Comparison of ENCODE assay signal across 8 cellular contexts in genomic region chr1:178536844-178537371, GRCh38. TPM values are rescaled to one million over a fixed set of nuclear protein-coding genes. Genes with fewer than 3 reads are reported as not detected.
DNase-seq lines count a peak whose midpoint lies in the region; ATAC-seq, FAIRE-seq and TF ChIP-seq lines count a peak whose summit lies in the region.

No MANE protein-coding gene starts in this region.

- DNase-seq in HCT116 (ENCODE audit: low read depth, low spot score) (peak; percentile 93), K562 (ENCODE audit: extremely low read depth in 1 of 4, low spot score in 3 of 4) (no peak), iris pigment epithelial cell (ENCODE audit: low read depth) (peak; percentile 99), spleen (peak; percentile 42), NCI-H2227 treated with DMSO at 0.1 percent for 48 hours (lab: John Stamatoyannopoulos, UW) (no peak), SKM-1 (lab: John Stamatoyannopoulos, UW; ENCODE audit: unreplicated experiment) (no peak), NCI-H2196 (lab: John Stamatoyannopoulos, UW; ENCODE audit: unreplicated experiment) (no peak)
- DNase-seq in effector memory CD4-positive, alpha-beta T cell, result no peak

- POLR2A ChIA-PET in HCT116 (lab: Charles Lee) (interaction anchor here (0.5 to 0.8 kb wide), 2 partner anchors 371 to 481 kb away, joined by 3 to 5 read pairs; no protein-coding TSS in a partner anchor), K562 (lab: Yijun Ruan, JAX) (interaction anchor here (0.6 to 0.9 kb wide), 5 partner anchors 9 to 1278 kb away, joined by 3 to 4 read pairs (median 3); no protein-coding TSS in a partner anchor)

- no peak for TF ChIP-seq EP300 in K562 (IDR thresholded peaks at IDR 0.05; ENCODE audit: low read length)

- H3K79me2 ChIP-seq in HCT116 (ENCODE audit: insufficient read depth, low read length) (no peaks in the 10 kb centered on the region), K562 (ENCODE audit: control insufficient read depth, insufficient read depth, low read length) (no peaks in the 10 kb centered on the region)

- H3K36me3 ChIP-seq in HCT116 (ENCODE audit: control insufficient read depth in 1 of 2, insufficient read depth in 2 of 2, low read length in 2 of 2) (no peaks in the 10 kb centered on the region), K562 (ENCODE audit: control insufficient read depth, insufficient read depth, low read length) (no peaks in the 10 kb centered on the region), spleen (no peaks in the 10 kb centered on the region)
- H3K36me3 ChIP-seq in effector memory CD4-positive, alpha-beta T cell (ENCODE audit: control insufficient read depth, insufficient read depth, low read length), result no peaks in the 10 kb centered on the region

- BruUV-seq in HCT116 (replicated peaks; lab: Mats Ljungman, UMichigan), result no TSS peak
- BruUV-seq in K562 (replicated peaks; lab: Mats Ljungman, UMichigan), result no TSS peak

- CTCF ChIA-PET in HCT116 (lab: Charles Lee), result interaction anchor here (1.0 to 5.8 kb wide), 5 partner anchors 35 to 481 kb away, joined by 3 to 42 read pairs (median 6); no protein-coding TSS in a partner anchor
- CTCF ChIA-PET in K562 (lab: Yijun Ruan, JAX; ENCODE audit: low intra/inter-chr PET ratio), result no interaction called here

- peak; percentile 86 for ATAC-seq in HCT116
- no peak for ATAC-seq in K562

- TF ChIP-seq POLR2A in HCT116 (IDR thresholded peaks at IDR 0.05; ENCODE audit: borderline replicate concordance, extremely low read depth, insufficient read depth, insufficient read length), result no peak
- no peak for TF ChIP-seq POLR2A in K562 (conservative IDR thresholded peaks at IDR 0.05)
- no peak for TF ChIP-seq POLR2A in spleen (IDR thresholded peaks at IDR 0.05)

- H3K27me3 ChIP-seq in HCT116 (ENCODE audit: insufficient read depth, low read length) (no peaks in the 10 kb centered on the region), K562 (ENCODE audit: control insufficient read depth in 2 of 2, insufficient read depth in 2 of 2, low read length in 2 of 2) (peaks cover 23 to 59% of the 10 kb centered on the region in 2 experiments), spleen (replicated peaks in 1 of 7) (peaks cover 0 to under 1% (median 0%) of the 10 kb centered on the region in 7 donors)
- H3K27me3 ChIP-seq in effector memory CD4-positive, alpha-beta T cell (replicated peaks; ENCODE audit: control insufficient read depth, insufficient read depth, low read length, poor library complexity, severe bottlenecking), result no peaks in the 10 kb centered on the region

- intact Hi-C loops in HCT116 (cut with micrococcal nuclease), result loop anchor here (10.0 kb wide), 2 partner anchors 698 to 1058 kb away; partner anchors contain the start of gene TDRD5
- intact Hi-C loops in K562 (cut with micrococcal nuclease), result no loop called here
- intact Hi-C loops in spleen (cut with DNase I; ENCODE audit: low total_unique reads), result loop anchor here (10.0 kb wide), 1 partner anchor 838 kb away; no protein-coding TSS in a partner anchor

- H3K9me3 ChIP-seq in HCT116 (ENCODE audit: control insufficient read depth in 1 of 2, insufficient read depth in 1 of 2, low read depth in 1 of 2, low read length in 2 of 2), result no peaks in the 10 kb centered on the region
- no peaks in the 10 kb centered on the region for H3K9me3 ChIP-seq in K562 (replicated peaks; ENCODE audit: control insufficient read depth, insufficient read depth, low read depth, low read length)
- no peaks in the 10 kb centered on the region for H3K9me3 ChIP-seq in spleen
- no peaks in the 10 kb centered on the region for H3K9me3 ChIP-seq in effector memory CD4-positive, alpha-beta T cell (ENCODE audit: control insufficient read depth, low read length)

- H4K20me1 ChIP-seq in HCT116 (ENCODE audit: insufficient read depth) (no peaks in the 10 kb centered on the region), K562 (replicated peaks; ENCODE audit: control insufficient read depth, insufficient read depth, low read length) (no peaks in the 10 kb centered on the region; the same call in 1 of the 2 replicates)

- H2AFZ ChIP-seq in HCT116 (ENCODE audit: low read depth, low read length, poor library complexity, severe bottlenecking), result peak overlapping the region; percentile 81
- H2AFZ ChIP-seq in K562 (ENCODE audit: low read depth, low read length), result no peak overlapping the region

- WGBS in K562 (ENCODE audit: insufficient coverage, low coverage, missing lambda C conversion rate), result 2% methylated on average over 7 of the region's 7 CpGs
- WGBS in spleen, 5 donors, result 62 to 92% (median 84%) methylated on average over 7 of the region's 7 CpGs

- peak overlapping the region; percentile 69 for H3K4me2 ChIP-seq in HCT116 (ENCODE audit: low read length)
- no peak overlapping the region for H3K4me2 ChIP-seq in K562 (ENCODE audit: insufficient read depth, low read length)

- peak overlapping the region; percentile 59 for H3K27ac ChIP-seq in HCT116 (ENCODE audit: low read depth, low read length)
- no peak overlapping the region for H3K27ac ChIP-seq in K562 (ENCODE audit: extremely low read depth, low read depth, low read length)
- H3K27ac ChIP-seq in spleen, result no peak overlapping the region
- no peak overlapping the region for H3K27ac ChIP-seq in effector memory CD4-positive, alpha-beta T cell (ENCODE audit: insufficient read depth, low read length, poor library complexity, severe bottlenecking)

- in situ Hi-C loops in K562 (cut with MboI), result loop anchor here (10.0 to 25.0 kb wide), 2 partner anchors 468 to 825 kb away; partner anchors contain the start of gene AXDND1

- no peaks in the 10 kb centered on the region for H3K9me2 ChIP-seq in HCT116 (ENCODE audit: insufficient read depth)

- RAD21 ChIA-PET in HCT116 (lab: Charles Lee; ENCODE audit: low non-redundant PET in 1 of 2, low total read pairs in 2 of 2, uncharacterized antibody in 2 of 2, unreplicated experiment in 2 of 2), result no interaction called here

- TF ChIP-seq CTCF in HCT116 (IDR thresholded peaks at IDR 0.05 in 2 of 3, conservative IDR thresholded peaks at IDR 0.05 in 1 of 3; ENCODE audit: borderline replicate concordance in 1 of 3, insufficient read depth in 1 of 3, low read depth in 2 of 3, low read length in 2 of 3), result no peak
- no peak for TF ChIP-seq CTCF in K562 (IDR thresholded peaks at IDR 0.05 in 2 of 3, conservative IDR thresholded peaks at IDR 0.05 in 1 of 3; ENCODE audit: insufficient read depth in 2 of 3, low read depth in 1 of 3, low read length in 3 of 3)
- no peak for TF ChIP-seq CTCF in spleen (IDR thresholded peaks at IDR 0.05 in 8 of 11, conservative IDR thresholded peaks at IDR 0.05 in 3 of 11)

- H3K4me1 ChIP-seq in HCT116 (ENCODE audit: control insufficient read depth in 1 of 2, insufficient read depth in 2 of 2, low read length in 2 of 2), result peaks cover 32 to 54% of the 10 kb centered on the region in 2 experiments
- H3K4me1 ChIP-seq in K562 (replicated peaks in 1 of 2; ENCODE audit: control insufficient read depth in 2 of 2, insufficient read depth in 2 of 2, low read length in 2 of 2), result peaks cover 0 to 3% of the 10 kb centered on the region in 2 experiments; a peak in 3 of 5 replicates
- H3K4me1 ChIP-seq in spleen, result peaks cover 0 to 17% (median 11%) of the 10 kb centered on the region in 6 donors
- no peaks in the 10 kb centered on the region for H3K4me1 ChIP-seq in effector memory CD4-positive, alpha-beta T cell (ENCODE audit: control insufficient read depth, insufficient read depth, low read length, poor library complexity, severe bottlenecking)

- FAIRE-seq in K562 (lab: Jason Lieb, UNC), result no peak

- H3K4me3 ChIP-seq in HCT116 (replicated peaks in 1 of 2; ENCODE audit: low read depth in 1 of 2, low read length in 2 of 2) (peak overlapping the region; percentile 11 to 42), K562 (no peak overlapping the region), spleen (no peak overlapping the region)
- H3K4me3 ChIP-seq in effector memory CD4-positive, alpha-beta T cell (ENCODE audit: insufficient read depth, low read depth, low read length, poor library complexity, severe bottlenecking), result no peak overlapping the region

- peak overlapping the region; percentile 43 for H3K9ac ChIP-seq in HCT116 (ENCODE audit: low read length)
- no peak overlapping the region for H3K9ac ChIP-seq in K562 (ENCODE audit: insufficient read depth in 1 of 2, low read depth in 2 of 2, low read length in 2 of 2)

- no peak for TF ChIP-seq RAD21 in HCT116 (IDR thresholded peaks at IDR 0.05; ENCODE audit: low read depth)
- no peak for TF ChIP-seq RAD21 in K562 (CRISPR knock-in tag; conservative IDR thresholded peaks at IDR 0.05 in 1 of 2, IDR thresholded peaks at IDR 0.05 in 1 of 2)

- H3K9me1 ChIP-seq in K562 (ENCODE audit: control insufficient read depth, insufficient read depth, low read length), result peaks cover 5% of the 10 kb centered on the region

RNA-seq across cellular contexts. Expression of gene TEX35, which starts 24.0 kb away (rescaled TPM):
- not detected for total RNA-seq in HCT116 (2021; ENCODE audit: unreplicated experiment)
- not detected in 2 replicates for polyA plus RNA-seq in HCT116 (2012)
- total RNA-seq in K562 (2011; cell fraction: chromatin; rRNA removed; ENCODE audit: low replicate concordance), result not detected in 2 replicates
- total RNA-seq in K562 (2011; cell fraction: nucleolus; rRNA removed), result not detected in 2 replicates
- total RNA-seq in K562 (2011; cell fraction: nucleoplasm; rRNA removed), result not detected in 2 replicates
- not detected in 2 replicates for total RNA-seq in K562 (2014; rRNA removed)
- not detected in 2 replicates for total RNA-seq in K562 (2014; rRNA removed; fragmentation: Illumina TruSeq; extraction: Trizol)
- total RNA-seq in K562 (2015; rRNA removed; fragmentation: Illumina TruSeq; extraction: Trizol), result not detected in 2 replicates
- not detected in 2 replicates for total RNA-seq in K562 (2021)
- not detected in 2 replicates for polyA plus RNA-seq in K562 (2011; rRNA removed)
- not detected in 2 replicates for polyA plus RNA-seq in K562 (2011; cell fraction: cytosol; rRNA removed)
- not detected in 2 replicates for polyA plus RNA-seq in K562 (2011; cell fraction: nucleus; rRNA removed)
- polyA plus RNA-seq in K562 (2012), result not detected in 2 replicates
- polyA plus RNA-seq in K562 (2014; fragmentation: Illumina TruSeq; extraction: Trizol), result not detected in 2 replicates
- polyA plus RNA-seq in K562 (2014; fragmentation: Nextera tagmentation; extraction: Ambion mirVana), result not detected
- polyA plus RNA-seq in K562 (2014; rRNA removed), result not detected in 2 replicates
- not detected in 2 replicates for polyA minus RNA-seq in K562 (2011; rRNA and poly(A)+ RNA removed)
- polyA minus RNA-seq in K562 (2011; cell fraction: cytosol; rRNA and poly(A)+ RNA removed), result not detected in 2 replicates
- polyA minus RNA-seq in K562 (2011; cell fraction: nucleus; rRNA and poly(A)+ RNA removed), result not detected in 2 replicates
- not detected for total RNA-seq in spleen
- under 1 TPM; 0.09 to 0.20 (median 0.10) TPM for polyA plus RNA-seq in spleen

RNA-seq across cellular contexts. Expression of gene CLEC20A, which starts 40.1 kb away (rescaled TPM):
- not detected for total RNA-seq in HCT116 (2021; ENCODE audit: unreplicated experiment)
- 0.04 TPM in 1 of 2 replicates, not detected in the other for polyA plus RNA-seq in HCT116 (2012)
- not detected in 2 replicates for total RNA-seq in K562 (2011; cell fraction: chromatin; rRNA removed; ENCODE audit: low replicate concordance)
- total RNA-seq in K562 (2011; cell fraction: nucleolus; rRNA removed), result not detected in 2 replicates
- not detected in 2 replicates for total RNA-seq in K562 (2011; cell fraction: nucleoplasm; rRNA removed)
- not detected in 2 replicates for total RNA-seq in K562 (2014; rRNA removed)
- not detected in 2 replicates for total RNA-seq in K562 (2014; rRNA removed; fragmentation: Illumina TruSeq; extraction: Trizol)
- not detected in 2 replicates for total RNA-seq in K562 (2015; rRNA removed; fragmentation: Illumina TruSeq; extraction: Trizol)
- not detected in 2 replicates for total RNA-seq in K562 (2021)
- polyA plus RNA-seq in K562 (2011; rRNA removed), result not detected in 2 replicates
- polyA plus RNA-seq in K562 (2011; cell fraction: cytosol; rRNA removed), result not detected in 2 replicates
- not detected in 2 replicates for polyA plus RNA-seq in K562 (2011; cell fraction: nucleus; rRNA removed)
- not detected in 2 replicates for polyA plus RNA-seq in K562 (2012)
- not detected in 2 replicates for polyA plus RNA-seq in K562 (2014; fragmentation: Illumina TruSeq; extraction: Trizol)
- polyA plus RNA-seq in K562 (2014; fragmentation: Nextera tagmentation; extraction: Ambion mirVana), result not detected
- not detected in 2 replicates for polyA plus RNA-seq in K562 (2014; rRNA removed)
- not detected in 2 replicates for polyA minus RNA-seq in K562 (2011; rRNA and poly(A)+ RNA removed)
- polyA minus RNA-seq in K562 (2011; cell fraction: cytosol; rRNA and poly(A)+ RNA removed), result not detected in 2 replicates
- not detected in 2 replicates for polyA minus RNA-seq in K562 (2011; cell fraction: nucleus; rRNA and poly(A)+ RNA removed)
- total RNA-seq in spleen, result 1 to 10 TPM in 4 of 7 donors, under 1 TPM in 1, not detected in 2; 0.57 to 2.2 (median 1.1) TPM
- 1 to 10 TPM; 1.2 to 3.6 (median 1.4) TPM for polyA plus RNA-seq in spleen

Comparison
In these comparisons a context has a peak if more than half of its experiments do, and no peak if none do; other contexts are left out.
1. DNase-seq: peak in HCT116 (single experiment), iris pigment epithelial cell (single experiment) and spleen (single experiment); none in K562 (0 of 4), effector memory CD4-positive, alpha-beta T cell (0 of 3), NCI-H2227 treated with DMSO at 0.1 percent for 48 hours (single experiment), SKM-1 (single experiment) and NCI-H2196 (single experiment).
2. H3K4me3 ChIP-seq: peak in HCT116 (2 of 2); none in K562 (single experiment), spleen (0 of 8) and effector memory CD4-positive, alpha-beta T cell (single experiment).
3. Of the 22 proteins assayed by ChIP-seq in both K562 and HCT116: peak only in K562: none; only in HCT116: CBX3, JUND, MAX, POLR2AphosphoS5, SIN3A, SP1 and 2 more; in both: FOSL1; in neither: 13.